Comparison of ENCODE assay signal across 16 cellular contexts in the genomic region with DNA sequence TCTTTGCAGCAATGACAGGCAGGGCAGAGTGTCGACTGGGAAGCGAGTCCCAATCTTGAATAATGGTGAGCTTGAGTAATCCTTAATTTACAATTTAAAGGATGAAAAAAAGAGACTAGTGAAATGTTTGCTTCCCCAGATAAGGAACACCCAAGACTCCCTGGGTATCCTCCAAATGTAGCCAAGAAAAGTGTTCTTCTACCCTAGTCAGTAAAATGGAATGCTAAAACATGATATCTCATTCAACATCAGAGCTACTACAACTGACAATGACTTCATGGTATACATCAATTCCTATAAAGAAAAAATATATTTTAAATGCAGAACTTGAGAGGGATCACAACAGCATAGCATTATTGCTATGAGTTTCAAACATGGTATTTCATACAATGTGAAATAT. TPM values are rescaled to one million over a fixed set of nuclear protein-coding genes. Genes with fewer than 3 reads are reported as not detected.
DNase-seq lines count a peak whose midpoint lies in the region; ATAC-seq and TF ChIP-seq lines count a peak whose summit lies in the region.
"Had no signal": no experiment of that assay in that cellular context is flagged by ENCODE, and none has a peak within 500 bp of the region (broad histone marks: within the 10 kb centered on the region; RNA-seq: fewer than 3 reads in every experiment).

No MANE protein-coding gene starts in this region.

- H3K9me3 ChIP-seq in IMR-90 (ENCODE audit: control insufficient read depth, insufficient read depth, low read length) (no peaks in the 10 kb centered on the region), subcutaneous abdominal adipose tissue (ENCODE audit: control insufficient read depth in 5 of 5, low read length in 5 of 5) (no peaks in the 10 kb centered on the region)
- H3K9me3 ChIP-seq: Caco-2 had no signal

- in situ Hi-C loops in IMR-90 (cut with MboI; ENCODE audit: low sequenced_read_pairs) = no loop called here

- no peak overlapping the region for H2AFZ ChIP-seq in IMR-90 (replicated peaks; ENCODE audit: low read length, poor library complexity)
- H2AFZ ChIP-seq: GM23338 had no signal

- H3K14ac ChIP-seq in IMR-90 (replicated peaks; ENCODE audit: low read depth, low read length) = no peak overlapping the region

- peak; percentile 64 for ATAC-seq in IMR-90 (ENCODE audit: low read depth)
- ATAC-seq in GM18498 (IDR thresholded peaks at IDR 0.05; ENCODE audit: unreplicated experiment) = no peak
- ATAC-seq: GM23338, K562 had no signal

- no peak overlapping the region for H2BK20ac ChIP-seq in IMR-90 (ENCODE audit: low read depth, low read length)

- POLR2A ChIA-PET in IMR-90 (lab: Charles Lee; ENCODE audit: unreplicated experiment) = no interaction called here

- H4K20me1 ChIP-seq in IMR-90 (ENCODE audit: insufficient read depth, low read length) = no peaks in the 10 kb centered on the region

- no peaks in the 10 kb centered on the region for H3K9me1 ChIP-seq in IMR-90 (ENCODE audit: insufficient read depth, low read length)

- H3K4me2 ChIP-seq in IMR-90 (ENCODE audit: low read depth, low read length) = no peak overlapping the region
- H3K4me2 ChIP-seq: GM23338 had no signal

- no peak overlapping the region for H3K9ac ChIP-seq in IMR-90 (ENCODE audit: low read depth, low read length)
- H3K9ac ChIP-seq in subcutaneous abdominal adipose tissue (ENCODE audit: low read length in 5 of 5) = no peak overlapping the region

- H3K18ac ChIP-seq in IMR-90 (ENCODE audit: low read depth, low read length) = no peak overlapping the region

- no peak overlapping the region for H3K4ac ChIP-seq in IMR-90 (ENCODE audit: low read depth, low read length)

- H3K79me1 ChIP-seq in IMR-90 (ENCODE audit: low read depth in 1 of 2, low read length in 2 of 2) = no peaks in the 10 kb centered on the region

- no peak for TF ChIP-seq RAD21 in IMR-90 (IDR thresholded peaks at IDR 0.05; ENCODE audit: low read length)

- no peak overlapping the region for H3K23ac ChIP-seq in IMR-90 (ENCODE audit: low read depth, low read length)

- intact Hi-C loops in IMR-90 (cut with micrococcal nuclease) = no loop called here

- no peak for TF ChIP-seq POLR2A in IMR-90 (IDR thresholded peaks at IDR 0.05; ENCODE audit: low read depth, low read length)

- H3K27ac ChIP-seq in IMR-90 (ENCODE audit: insufficient read depth, low read length) (no peak overlapping the region), subcutaneous abdominal adipose tissue (ENCODE audit: low read depth, low read length) (peak overlapping the region; percentile 27)
- H3K27ac ChIP-seq: C4-2B, HL-60 had no signal

- peaks cover 13% of the 10 kb centered on the region for H3K36me3 ChIP-seq in IMR-90 (ENCODE audit: control insufficient read depth, insufficient read depth, low read length)
- peaks cover 62 to 95% (median 77%) of the 10 kb centered on the region in 5 donors for H3K36me3 ChIP-seq in subcutaneous abdominal adipose tissue (ENCODE audit: control insufficient read depth in 5 of 5, insufficient read depth in 5 of 5, low read length in 5 of 5)

- no peak overlapping the region for H4K5ac ChIP-seq in IMR-90 (ENCODE audit: low read depth, low read length)

- H4K8ac ChIP-seq in IMR-90 (ENCODE audit: low read depth in 2 of 2, low read length in 2 of 2) = no peak overlapping the region

- DNase-seq in EH (ENCODE audit: low read depth) (peak; percentile 40), IMR-90 (peak; percentile 55), astrocyte of the hippocampus (ENCODE audit: low read depth, low spot score) (peak; percentile 10), NAMALWA (ENCODE audit: low spot score) (no peak), T-helper 1 cell (no peak)
- DNase-seq: AML-193; Caco-2; CD4-positive, alpha-beta T cell; GDM1; HCEC 1CT had no signal

- no peak overlapping the region for H2BK120ac ChIP-seq in IMR-90 (ENCODE audit: low read depth, low read length)

- H4K91ac ChIP-seq in IMR-90 (ENCODE audit: insufficient read depth, low read depth, low read length) = no peak overlapping the region

- no peak overlapping the region for H2BK15ac ChIP-seq in IMR-90 (ENCODE audit: low read depth, low read length)

- no peak overlapping the region for H3K56ac ChIP-seq in IMR-90 (ENCODE audit: extremely low read depth, insufficient read depth, low read length)

- dilution Hi-C loops in IMR-90 (cut with HindIII; ENCODE audit: low sequenced_read_pairs, unreplicated experiment) = no loop called here

- H3K27me3 ChIP-seq in IMR-90 (ENCODE audit: control insufficient read depth, insufficient read depth, low read length) (no peaks in the 10 kb centered on the region), subcutaneous abdominal adipose tissue (ENCODE audit: control insufficient read depth in 5 of 5, insufficient read depth in 4 of 5, low read length in 5 of 5) (no peaks in the 10 kb centered on the region)

- no TSS peak for BruUV-seq in IMR-90 (replicated peaks; lab: Mats Ljungman, UMichigan)

- CTCF ChIA-PET in IMR-90 (lab: Yijun Ruan, JAX) = no interaction called here

- no peak overlapping the region for H2BK5ac ChIP-seq in IMR-90 (ENCODE audit: low read depth, low read length, poor library complexity, severe bottlenecking)

- WGBS in IMR-90 (ENCODE audit: extremely low coverage in 2 of 2, insufficient read length in 1 of 2), 2 experiments = no CpG with 5 or more reads among the region's 2 CpGs

- H2AK5ac ChIP-seq in IMR-90 (ENCODE audit: low read depth, low read length) = no peak overlapping the region

- H3K4me3 ChIP-seq in IMR-90 (ENCODE audit: insufficient read depth, low read depth, low read length) (no peak overlapping the region), subcutaneous abdominal adipose tissue (ENCODE audit: low read depth in 1 of 5, low read length in 5 of 5) (no peak overlapping the region)
- H3K4me3 ChIP-seq: GM23338, K562 had no signal

- TF ChIP-seq CTCF in IMR-90 (conservative IDR thresholded peaks at IDR 0.05; ENCODE audit: low read depth, low read length) = no peak

- no peak overlapping the region for H2AK9ac ChIP-seq in IMR-90 (replicated peaks; ENCODE audit: low read depth, low read length, poor library complexity)

- no peaks in the 10 kb centered on the region for H3K4me1 ChIP-seq in IMR-90 (ENCODE audit: control insufficient read depth, insufficient read depth, low read length)
- peaks cover 0 to 31% (median 8%) of the 10 kb centered on the region in 5 donors for H3K4me1 ChIP-seq in subcutaneous abdominal adipose tissue (ENCODE audit: control insufficient read depth in 5 of 5, insufficient read depth in 5 of 5, low read length in 5 of 5)
- H3K4me1 ChIP-seq: Caco-2 had no signal

TF ChIP-seq in IMR-90, 13 proteins besides CTCF, POLR2A, EP300 and RAD21:
- TF ChIP-seq CEBPB (IDR thresholded peaks at IDR 0.05; ENCODE audit: low read depth, low read length) = no peak
- no peak for TF ChIP-seq BHLHE40 (IDR thresholded peaks at IDR 0.05; ENCODE audit: low read depth, low read length)
- no peak for TF ChIP-seq NFE2L2 (IDR thresholded peaks at IDR 0.05; ENCODE audit: low read depth, low read length)
- TF ChIP-seq MXI1 (IDR thresholded peaks at IDR 0.05; ENCODE audit: borderline replicate concordance, low read depth, low read length) = no peak
- no peak for TF ChIP-seq RCOR1 (IDR thresholded peaks at IDR 0.05; ENCODE audit: insufficient replicate concordance, low read length)
- TF ChIP-seq, protein P1, sequence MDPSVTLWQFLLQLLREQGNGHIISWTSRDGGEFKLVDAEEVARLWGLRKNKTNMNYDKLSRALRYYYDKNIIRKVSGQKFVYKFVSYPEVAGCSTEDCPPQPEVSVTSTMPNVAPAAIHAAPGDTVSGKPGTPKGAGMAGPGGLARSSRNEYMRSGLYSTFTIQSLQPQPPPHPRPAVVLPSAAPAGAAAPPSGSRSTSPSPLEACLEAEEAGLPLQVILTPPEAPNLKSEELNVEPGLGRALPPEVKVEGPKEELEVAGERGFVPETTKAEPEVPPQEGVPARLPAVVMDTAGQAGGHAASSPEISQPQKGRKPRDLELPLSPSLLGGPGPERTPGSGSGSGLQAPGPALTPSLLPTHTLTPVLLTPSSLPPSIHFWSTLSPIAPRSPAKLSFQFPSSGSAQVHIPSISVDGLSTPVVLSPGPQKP (IDR thresholded peaks at IDR 0.05; ENCODE audit: borderline replicate concordance, low read depth, low read length) = no peak
- no peak for TF ChIP-seq RFX5 (IDR thresholded peaks at IDR 0.05; ENCODE audit: low read depth, low read length)
- TF ChIP-seq, protein P2, sequence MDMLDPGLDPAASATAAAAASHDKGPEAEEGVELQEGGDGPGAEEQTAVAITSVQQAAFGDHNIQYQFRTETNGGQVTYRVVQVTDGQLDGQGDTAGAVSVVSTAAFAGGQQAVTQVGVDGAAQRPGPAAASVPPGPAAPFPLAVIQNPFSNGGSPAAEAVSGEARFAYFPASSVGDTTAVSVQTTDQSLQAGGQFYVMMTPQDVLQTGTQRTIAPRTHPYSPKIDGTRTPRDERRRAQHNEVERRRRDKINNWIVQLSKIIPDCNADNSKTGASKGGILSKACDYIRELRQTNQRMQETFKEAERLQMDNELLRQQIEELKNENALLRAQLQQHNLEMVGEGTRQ (IDR thresholded peaks at IDR 0.05; ENCODE audit: low read depth, low read length) = no peak
- TF ChIP-seq MAZ (IDR thresholded peaks at IDR 0.05; ENCODE audit: borderline replicate concordance, low read depth, low read length) = no peak
- no peak for TF ChIP-seq FOS (IDR thresholded peaks at IDR 0.05; ENCODE audit: low read depth, low read length)
- TF ChIP-seq SMC3 (IDR thresholded peaks at IDR 0.05; ENCODE audit: low read depth, low read length) = no peak
- TF ChIP-seq MAFK (IDR thresholded peaks at IDR 0.05; ENCODE audit: low read depth, low read length) = no peak
- TF ChIP-seq CHD1 (IDR thresholded peaks at IDR 0.05; ENCODE audit: low read depth, low read length) = no peak
TF ChIP-seq in IMR-90: peak in this region for 0.

RNA-seq across cellular contexts. Expression of a gene that starts 31.9 kb away (rescaled TPM):
- total RNA-seq in IMR-90 (2012; rRNA removed) = 11.5 and 13.1 TPM in 2 replicates
- polyA plus RNA-seq in IMR-90 (2012; rRNA removed) = 3.0 and 3.5 TPM in 2 replicates
- 0.66 and 0.91 TPM in 2 replicates for polyA plus RNA-seq in IMR-90 (2012; cell fraction: cytosol; rRNA removed)
- 0.78 and 3.5 TPM in 2 replicates for polyA plus RNA-seq in IMR-90 (2012; cell fraction: nucleus; rRNA removed; ENCODE audit: low replicate concordance)

Comparison
In these comparisons a context has a peak if more than half of its experiments do, and no peak if none do; other contexts are left out.
1. DNase-seq: peak in EH (single experiment), IMR-90 (single experiment) and astrocyte of the hippocampus (single experiment); none in NAMALWA (single experiment) and T-helper 1 cell (0 of 5).